ENCODE assay signal across 8 cellular contexts in the genomic region with DNA sequence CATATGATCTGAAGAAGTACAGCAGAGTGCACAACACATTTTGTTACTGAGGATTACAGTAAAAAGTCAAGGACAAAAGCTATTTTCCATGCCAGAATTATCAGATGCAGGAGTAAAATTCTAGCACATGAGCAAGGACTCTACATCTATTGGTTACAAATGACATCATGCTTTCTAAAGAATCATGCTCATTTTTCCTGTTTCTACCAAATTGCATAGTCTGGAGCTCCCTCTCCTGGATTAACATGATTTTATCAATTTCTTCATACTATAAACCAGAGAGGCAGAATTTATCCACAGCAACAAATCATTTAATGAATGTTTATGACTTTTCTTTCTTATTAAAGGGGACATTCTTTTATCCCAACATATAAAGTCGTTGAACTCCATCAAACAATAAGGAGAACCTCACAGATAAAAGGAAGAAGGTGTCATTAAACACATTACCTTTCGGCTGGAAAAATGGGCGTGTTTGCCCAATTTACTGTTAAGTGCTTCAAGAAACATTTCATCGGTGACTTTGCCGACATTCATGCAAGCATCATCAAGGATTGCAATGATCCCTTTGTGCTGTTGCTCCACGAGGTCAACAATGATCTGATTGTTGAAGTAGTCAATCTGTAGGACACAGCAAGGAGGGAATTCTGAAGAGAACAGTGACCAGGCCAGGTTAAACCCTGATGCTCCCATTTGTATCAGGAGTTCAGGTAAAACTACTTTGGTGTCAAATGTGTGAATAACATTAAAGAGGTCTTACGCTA.
DNase-seq lines count a peak whose midpoint lies in the region; ATAC-seq, FAIRE-seq and TF ChIP-seq lines count a peak whose summit lies in the region.

No MANE protein-coding gene starts in this region.

- no peak for TF ChIP-seq POLR2A in HepG2 (IDR thresholded peaks at IDR 0.05; ENCODE audit: insufficient read depth in 1 of 2, low read depth in 2 of 2, low read length in 2 of 2)

- H3K4me1 Mint-ChIP-seq in Caco-2 (ENCODE audit: low read depth, unreplicated experiment) = peaks cover 12% of the 10 kb centered on the region
- peaks cover 5% of the 10 kb centered on the region for H3K4me1 Mint-ChIP-seq in chondrocyte (ENCODE audit: low read depth)

- H3K27ac Mint-ChIP-seq in Caco-2 (ENCODE audit: unreplicated experiment) (no peak overlapping the region), chondrocyte (ENCODE audit: unreplicated experiment) (no peak overlapping the region)

- H3K27ac ChIP-seq in HepG2 (ENCODE audit: extremely low read length, insufficient read depth, low read length) = no peak overlapping the region

- FAIRE-seq in HTR-8/SVneo (lab: Jason Lieb, UNC) (peak; percentile 44), HepG2 (lab: Jason Lieb, UNC) (peak; percentile 83), urothelium cell line (lab: Jason Lieb, UNC) (no peak)

- H2AFZ ChIP-seq in HepG2 (ENCODE audit: low read length) = no peak overlapping the region

- H4K20me1 ChIP-seq in HepG2 (ENCODE audit: insufficient read depth, low read length) = no peaks in the 10 kb centered on the region

- peak in 1 of 2 experiments; percentile 24 for DNase-seq in Caco-2
- DNase-seq in HTR-8/SVneo (ENCODE audit: insufficient read length, low spot score) = peak; percentile 55
- DNase-seq in NOMO-1 treated with DMSO at 0.1 percent for 48 hours (lab: John Stamatoyannopoulos, UW; ENCODE audit: unreplicated experiment) = peak; percentile 69
- DNase-seq in chondrocyte (ENCODE audit: low spot score) = no peak
- peak; percentile 69 for DNase-seq in HepG2 (ENCODE audit: low spot score)
- peak; percentile 50 for DNase-seq in urothelium cell line (ENCODE audit: low spot score)

- in situ Hi-C loops in HepG2 (cut with HindIII; ENCODE audit: extremely low pct_ligation_motif_present, low pct_unique_long_range_greater_than_20kb) = loop anchor here (5.0 to 10.0 kb wide), 2 partner anchors 88 to 270 kb away; a partner anchor contains a TSS

- no peak overlapping the region for H3K4me3 ChIP-seq in Caco-2 (ENCODE audit: low read depth, low read length)
- no peak overlapping the region for H3K4me3 ChIP-seq in HepG2 (replicated peaks in 1 of 3; ENCODE audit: insufficient read depth in 1 of 3, low read depth in 2 of 3, low read length in 3 of 3)

- no peaks in the 10 kb centered on the region for H3K27me3 ChIP-seq in Caco-2 (replicated peaks; ENCODE audit: control insufficient read depth, insufficient read depth, low read length)
- H3K27me3 ChIP-seq in HepG2 (ENCODE audit: control insufficient read depth in 1 of 2, insufficient read depth in 2 of 2, low read length in 2 of 2) = no peaks in the 10 kb centered on the region

- no peak overlapping the region for H3K9ac ChIP-seq in HepG2 (ENCODE audit: insufficient read depth, low read depth, low read length)

- H3K4me1 ChIP-seq in Caco-2 = no peaks in the 10 kb centered on the region
- no peaks in the 10 kb centered on the region for H3K4me1 ChIP-seq in HepG2 (ENCODE audit: insufficient read depth, low read length)

- no peaks in the 10 kb centered on the region for H3K79me2 ChIP-seq in HepG2 (ENCODE audit: insufficient read depth, low read length)

- TF ChIP-seq CTCF in Caco-2 (IDR thresholded peaks at IDR 0.05; ENCODE audit: insufficient read depth in 1 of 2, low read depth in 1 of 2, low read length in 1 of 2, severe bottlenecking in 1 of 2, unreplicated experiment in 1 of 2) (peak; percentile 19 to 50), chondrocyte (IDR thresholded peaks at IDR 0.05) (peak; percentile 90), HepG2 (CRISPR knock-in tag; IDR thresholded peaks at IDR 0.05) (peak; percentile 64)

- BruUV-seq in Caco-2 (replicated peaks; lab: Mats Ljungman, UMichigan) (no TSS peak), HepG2 (replicated peaks; lab: Mats Ljungman, UMichigan) (no TSS peak)

- CTCF ChIA-PET in Caco-2 (lab: Charles Lee) = interaction anchor here (0.7 to 1.1 kb wide), 4 partner anchors 12 to 271 kb away, joined by 3 to 4 read pairs (median 3); no protein-coding TSS in a partner anchor
- CTCF ChIA-PET in HepG2 (lab: Yijun Ruan, JAX; ENCODE audit: low intra/inter-chr PET ratio, low total read pairs) = interaction anchor here (1.2 to 2.5 kb wide), 3 partner anchors 79 to 293 kb away, joined by 5 to 29 read pairs (median 12); no protein-coding TSS in a partner anchor

- intact Hi-C loops in Caco-2 (cut with micrococcal nuclease; ENCODE audit: unreplicated experiment) = loop anchor here (1.0 kb wide), 2 partner anchors 96 to 268 kb away; no protein-coding TSS in a partner anchor
- intact Hi-C loops in HepG2 (cut with micrococcal nuclease; ENCODE audit: unreplicated experiment) = loop anchor here (1.0 to 5.0 kb wide), 3 partner anchors 79 to 273 kb away; no protein-coding TSS in a partner anchor

- H3K9me3 ChIP-seq in Caco-2 (no peaks in the 10 kb centered on the region), HepG2 (ENCODE audit: low read length) (no peaks in the 10 kb centered on the region)

- TF ChIP-seq EP300 in HepG2 (IDR thresholded peaks at IDR 0.05; ENCODE audit: low read depth in 2 of 2, low read length in 2 of 2) (no peak), HepG2 (CRISPR knock-in tag; IDR thresholded peaks at IDR 0.05; ENCODE audit: borderline replicate concordance) (no peak)

- POLR2A ChIA-PET in Caco-2 (lab: Charles Lee) (no interaction called here), HepG2 (lab: Yijun Ruan, JAX) (no interaction called here)

- peak; percentile 38; the same call in 1 of the 2 replicates for TF ChIP-seq RAD21 in HepG2 (CRISPR knock-in tag; IDR thresholded peaks at IDR 0.05)

- ATAC-seq in HepG2 (peak; percentile 59), HG02840 (IDR thresholded peaks at IDR 0.05; ENCODE audit: low FRiP score, unreplicated experiment) (no peak), HG03135 (IDR thresholded peaks at IDR 0.05; ENCODE audit: unreplicated experiment) (no peak)

- H3K36me3 ChIP-seq in Caco-2 (ENCODE audit: control insufficient read depth, insufficient read depth, low read length) = peaks cover 3% of the 10 kb centered on the region; the same call in 1 of the 2 replicates
- H3K36me3 ChIP-seq in HepG2 (replicated peaks in 1 of 2; ENCODE audit: control insufficient read depth in 1 of 2, insufficient read depth in 2 of 2, low read length in 2 of 2) = peaks cover 0 to 3% of the 10 kb centered on the region in 2 experiments; a peak in 2 of 5 replicates

- 53% methylated on average over 7 of the region's 7 CpGs for WGBS in HepG2 (ENCODE audit: low lambda C conversion rate)

- H3K9me3 Mint-ChIP-seq in Caco-2 (ENCODE audit: unreplicated experiment) (no peaks in the 10 kb centered on the region), chondrocyte (ENCODE audit: low read depth) (no peaks in the 10 kb centered on the region)

- H3K4me3 Mint-ChIP-seq in Caco-2 (ENCODE audit: unreplicated experiment) (no peak overlapping the region), chondrocyte (ENCODE audit: unreplicated experiment) (no peak overlapping the region)

- H3K27me3 Mint-ChIP-seq in Caco-2 (ENCODE audit: insufficient read depth, unreplicated experiment) (no peaks in the 10 kb centered on the region), chondrocyte (ENCODE audit: low read depth) (no peaks in the 10 kb centered on the region)

- no peak overlapping the region for H3K4me2 ChIP-seq in HepG2 (ENCODE audit: low read depth, low read length)

- H3K36me3 Mint-ChIP-seq in Caco-2 (ENCODE audit: insufficient read depth, unreplicated experiment) (peaks cover 55% of the 10 kb centered on the region), chondrocyte (ENCODE audit: low read depth) (peaks cover 7% of the 10 kb centered on the region)

TF ChIP-seq in HepG2, 621 proteins besides CTCF, POLR2A, EP300 and RAD21 (continues in another document):
- TF ChIP-seq ARNT (IDR thresholded peaks at IDR 0.05) (no peak), ATM (IDR thresholded peaks at IDR 0.05; ENCODE audit: borderline replicate concordance) (no peak), ATF7 (IDR thresholded peaks at IDR 0.05) (peak; percentile 90), ATF7 (CRISPR knock-in tag; IDR thresholded peaks at IDR 0.05) (no peak)
- TF ChIP-seq, protein P1, sequence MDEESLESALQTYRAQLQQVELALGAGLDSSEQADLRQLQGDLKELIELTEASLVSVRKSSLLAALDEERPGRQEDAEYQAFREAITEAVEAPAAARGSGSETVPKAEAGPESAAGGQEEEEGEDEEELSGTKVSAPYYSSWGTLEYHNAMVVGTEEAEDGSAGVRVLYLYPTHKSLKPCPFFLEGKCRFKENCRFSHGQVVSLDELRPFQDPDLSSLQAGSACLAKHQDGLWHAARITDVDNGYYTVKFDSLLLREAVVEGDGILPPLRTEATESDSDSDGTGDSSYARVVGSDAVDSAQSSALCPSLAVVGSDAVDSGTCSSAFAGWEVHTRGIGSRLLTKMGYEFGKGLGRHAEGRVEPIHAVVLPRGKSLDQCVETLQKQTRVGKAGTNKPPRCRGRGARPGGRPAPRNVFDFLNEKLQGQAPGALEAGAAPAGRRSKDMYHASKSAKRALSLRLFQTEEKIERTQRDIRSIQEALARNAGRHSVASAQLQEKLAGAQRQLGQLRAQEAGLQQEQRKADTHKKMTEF (CRISPR knock-in tag; IDR thresholded peaks at IDR 0.05) = 0 out of 2 replicates have a peak, but pooled peaks have one; percentile 24
- TF ChIP-seq, protein P2, sequence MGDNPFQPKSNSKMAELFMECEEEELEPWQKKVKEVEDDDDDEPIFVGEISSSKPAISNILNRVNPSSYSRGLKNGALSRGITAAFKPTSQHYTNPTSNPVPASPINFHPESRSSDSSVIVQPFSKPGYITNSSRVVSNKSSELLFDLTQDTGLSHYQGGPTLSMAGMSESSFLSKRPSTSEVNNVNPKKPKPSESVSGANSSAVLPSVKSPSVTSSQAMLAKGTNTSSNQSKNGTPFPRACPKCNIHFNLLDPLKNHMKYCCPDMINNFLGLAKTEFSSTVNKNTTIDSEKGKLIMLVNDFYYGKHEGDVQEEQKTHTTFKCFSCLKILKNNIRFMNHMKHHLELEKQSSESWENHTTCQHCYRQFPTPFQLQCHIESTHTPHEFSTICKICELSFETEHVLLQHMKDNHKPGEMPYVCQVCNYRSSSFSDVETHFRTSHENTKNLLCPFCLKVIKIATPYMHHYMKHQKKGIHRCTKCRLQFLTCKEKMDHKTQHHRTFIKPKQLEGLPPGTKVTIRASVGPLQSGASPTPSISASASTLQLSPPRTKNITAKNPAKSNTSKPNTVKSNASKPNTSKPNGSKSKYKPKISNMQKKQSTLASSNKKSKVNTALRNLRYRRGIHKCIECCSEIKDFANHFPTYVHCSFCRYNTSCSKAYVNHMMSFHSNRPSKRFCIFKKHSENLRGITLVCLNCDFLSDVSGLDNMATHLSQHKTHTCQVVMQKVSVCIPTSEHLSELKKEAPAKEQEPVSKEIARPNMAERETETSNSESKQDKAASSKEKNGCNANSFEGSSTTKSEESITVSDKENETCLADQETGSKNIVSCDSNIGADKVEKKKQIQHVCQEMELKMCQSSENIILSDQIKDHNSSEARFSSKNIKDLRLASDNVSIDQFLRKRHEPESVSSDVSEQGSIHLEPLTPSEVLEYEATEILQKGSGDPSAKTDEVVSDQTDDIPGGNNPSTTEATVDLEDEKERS (CRISPR knock-in tag; IDR thresholded peaks at IDR 0.05) = no peak

Comparison
In these comparisons a context has a peak if more than half of its experiments do, and no peak if none do; other contexts are left out.
1. CTCF ChIP-seq: peak in every context shown above with its lines; median percentile 90 in chondrocyte; 64 in HepG2; 34 in Caco-2.